Comparison of ENCODE assay signal across 1 cellular context in the genomic region with DNA sequence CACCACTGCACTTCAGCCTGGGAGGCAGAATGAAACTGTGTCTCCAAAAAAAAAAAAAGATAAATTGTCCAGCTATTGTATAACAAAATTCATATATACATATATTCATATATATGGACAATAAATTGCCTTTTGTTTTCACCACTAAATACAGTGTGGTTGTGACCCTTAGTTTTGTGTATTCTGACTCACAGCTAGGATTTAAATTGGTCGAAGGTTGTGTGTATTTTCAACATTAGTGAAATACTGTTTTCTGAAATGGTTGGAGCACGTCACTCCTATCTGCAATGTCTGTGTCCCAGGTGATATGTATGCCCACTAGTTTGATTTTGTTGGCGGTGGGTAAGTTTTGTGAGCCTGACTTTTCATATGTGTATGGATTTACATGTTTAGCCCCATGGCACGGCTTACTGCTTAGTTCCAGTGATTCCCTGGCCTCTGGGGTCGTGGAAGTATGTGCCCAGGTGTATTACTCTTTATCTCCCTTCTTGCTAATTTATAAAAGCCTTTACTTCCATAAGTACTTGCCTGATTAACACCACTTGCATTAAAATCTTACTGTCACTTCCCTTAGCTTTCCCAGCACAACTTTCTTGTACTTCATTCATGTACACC.
TF ChIP-seq lines count a peak whose summit lies in the region.

No MANE protein-coding gene starts in this region.

TF ChIP-seq in HepG2, 621 proteins besides CTCF, POLR2A, EP300 and RAD21 (continued from another document and continues in another):
- TF ChIP-seq NR2F6 (IDR thresholded peaks at IDR 0.05) (0 out of 2 replicates have a peak, but pooled peaks have one; percentile 59), NR2F6 (CRISPR knock-in tag; IDR thresholded peaks at IDR 0.05) (peak; percentile 53; the same call in 1 of the 2 replicates), ZBTB39 (CRISPR knock-in tag; IDR thresholded peaks at IDR 0.05) (no peak), ZBTB3 (CRISPR knock-in tag; IDR thresholded peaks at IDR 0.05; ENCODE audit: borderline replicate concordance, low read depth) (no peak), THAP9 (CRISPR knock-in tag; IDR thresholded peaks at IDR 0.05; ENCODE audit: borderline replicate concordance) (no peak), KAT7 (CRISPR knock-in tag; IDR thresholded peaks at IDR 0.05; ENCODE audit: borderline replicate concordance) (no peak), ZNF746 (CRISPR knock-in tag; IDR thresholded peaks at IDR 0.05) (no peak), ZKSCAN1 (IDR thresholded peaks at IDR 0.05; ENCODE audit: low read length) (no peak), ZNF709 (CRISPR knock-in tag; IDR thresholded peaks at IDR 0.05) (no peak), CEBPG (CRISPR knock-in tag; IDR thresholded peaks at IDR 0.05) (no peak; the same call in 1 of the 2 replicates), ZNF557 (CRISPR knock-in tag; IDR thresholded peaks at IDR 0.05) (no peak), CREB1 (IDR thresholded peaks at IDR 0.05) (peak; percentile 70), CREB1 (CRISPR knock-in tag; IDR thresholded peaks at IDR 0.05) (no peak; the same call in none of the 2 replicates), ZNF644 (CRISPR knock-in tag; IDR thresholded peaks at IDR 0.05; ENCODE audit: low read depth) (no peak), ZNF703 (CRISPR knock-in tag; IDR thresholded peaks at IDR 0.05; ENCODE audit: borderline replicate concordance) (no peak), GATAD1 (CRISPR knock-in tag; IDR thresholded peaks at IDR 0.05) (no peak), ZBTB7A (CRISPR knock-in tag; IDR thresholded peaks at IDR 0.05) (no peak), GATAD2A (CRISPR knock-in tag; IDR thresholded peaks at IDR 0.05) (peak; percentile 69), MIER3 (CRISPR knock-in tag; IDR thresholded peaks at IDR 0.05; ENCODE audit: borderline replicate concordance) (peak; percentile 16; the same call in 1 of the 2 replicates), ZNF33B (CRISPR knock-in tag; IDR thresholded peaks at IDR 0.05) (no peak), GRHL1 (CRISPR knock-in tag; conservative IDR thresholded peaks at IDR 0.05) (no peak), ZFP62 (CRISPR knock-in tag; IDR thresholded peaks at IDR 0.05) (no peak), ZSCAN29 (CRISPR knock-in tag; conservative IDR thresholded peaks at IDR 0.05) (no peak), SAP130 (CRISPR knock-in tag; IDR thresholded peaks at IDR 0.05; ENCODE audit: low read depth) (peak; percentile 64), GABPB1 (CRISPR knock-in tag; IDR thresholded peaks at IDR 0.05) (no peak), LCORL (IDR thresholded peaks at IDR 0.05) (no peak), LCORL (CRISPR knock-in tag; IDR thresholded peaks at IDR 0.05) (no peak), THYN1 (CRISPR knock-in tag; IDR thresholded peaks at IDR 0.05; ENCODE audit: borderline replicate concordance, low read depth) (no peak), PBX2 (CRISPR knock-in tag; IDR thresholded peaks at IDR 0.05) (no peak), ZNF441 (CRISPR knock-in tag; IDR thresholded peaks at IDR 0.05; ENCODE audit: borderline replicate concordance) (no peak), CREM (IDR thresholded peaks at IDR 0.05) (peak; percentile 61; the same call in 1 of the 2 replicates), CREM (CRISPR knock-in tag; IDR thresholded peaks at IDR 0.05) (no peak), ZNF850 (CRISPR knock-in tag; conservative IDR thresholded peaks at IDR 0.05) (no peak), JDP2 (CRISPR knock-in tag; IDR thresholded peaks at IDR 0.05; ENCODE audit: borderline replicate concordance) (no peak), ZNF589 (CRISPR knock-in tag; conservative IDR thresholded peaks at IDR 0.05) (no peak), GPBP1L1 (CRISPR knock-in tag; IDR thresholded peaks at IDR 0.05) (no peak), CREBL2 (CRISPR knock-in tag; IDR thresholded peaks at IDR 0.05; ENCODE audit: borderline replicate concordance) (no peak), HNRNPUL1 (IDR thresholded peaks at IDR 0.05; ENCODE audit: low read depth, low read length) (no peak), ZNF572 (CRISPR knock-in tag; IDR thresholded peaks at IDR 0.05) (no peak), NFKB2 (CRISPR knock-in tag; IDR thresholded peaks at IDR 0.05; ENCODE audit: borderline replicate concordance) (no peak), TIGD3 (CRISPR knock-in tag; IDR thresholded peaks at IDR 0.05; ENCODE audit: borderline replicate concordance) (no peak), SMAD9 (CRISPR knock-in tag; IDR thresholded peaks at IDR 0.05) (no peak), YEATS2 (CRISPR knock-in tag; IDR thresholded peaks at IDR 0.05; ENCODE audit: borderline replicate concordance) (no peak), KLF9 (CRISPR knock-in tag; IDR thresholded peaks at IDR 0.05; ENCODE audit: low read depth) (no peak), RBM39 (IDR thresholded peaks at IDR 0.05; ENCODE audit: low read depth, low read length, poor library complexity, severe bottlenecking) (no peak), BRD4 (CRISPR knock-in tag; IDR thresholded peaks at IDR 0.05) (no peak), MXI1 (IDR thresholded peaks at IDR 0.05; ENCODE audit: borderline replicate concordance, low read depth, low read length) (no peak), IKZF1 (IDR thresholded peaks at IDR 0.05) (no peak), ZNF3 (CRISPR knock-in tag; IDR thresholded peaks at IDR 0.05) (no peak), ZNF512 (CRISPR knock-in tag; IDR thresholded peaks at IDR 0.05) (no peak), FOXJ3 (CRISPR knock-in tag; IDR thresholded peaks at IDR 0.05; ENCODE audit: borderline replicate concordance) (0 out of 2 replicates have a peak, but pooled peaks have one; percentile 38), ZBTB2 (CRISPR knock-in tag; IDR thresholded peaks at IDR 0.05; ENCODE audit: low read depth) (no peak)
- TF ChIP-seq, protein P1, sequence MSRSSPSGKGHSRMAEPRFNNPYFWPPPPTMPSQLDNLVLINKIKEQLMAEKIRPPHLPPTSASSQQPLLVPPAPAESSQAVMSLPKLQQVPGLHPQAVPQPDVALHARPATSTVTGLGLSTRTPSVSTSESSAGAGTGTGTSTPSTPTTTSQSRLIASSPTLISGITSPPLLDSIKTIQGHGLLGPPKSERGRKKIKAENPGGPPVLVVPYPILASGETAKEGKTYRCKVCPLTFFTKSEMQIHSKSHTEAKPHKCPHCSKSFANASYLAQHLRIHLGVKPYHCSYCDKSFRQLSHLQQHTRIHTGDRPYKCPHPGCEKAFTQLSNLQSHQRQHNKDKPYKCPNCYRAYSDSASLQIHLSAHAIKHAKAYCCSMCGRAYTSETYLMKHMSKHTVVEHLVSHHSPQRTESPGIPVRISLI (CRISPR knock-in tag; IDR thresholded peaks at IDR 0.05; ENCODE audit: borderline replicate concordance): no peak; the same call in 1 of the 2 replicates
